ENCODE assay signal across 1 cellular context in the genomic region with DNA sequence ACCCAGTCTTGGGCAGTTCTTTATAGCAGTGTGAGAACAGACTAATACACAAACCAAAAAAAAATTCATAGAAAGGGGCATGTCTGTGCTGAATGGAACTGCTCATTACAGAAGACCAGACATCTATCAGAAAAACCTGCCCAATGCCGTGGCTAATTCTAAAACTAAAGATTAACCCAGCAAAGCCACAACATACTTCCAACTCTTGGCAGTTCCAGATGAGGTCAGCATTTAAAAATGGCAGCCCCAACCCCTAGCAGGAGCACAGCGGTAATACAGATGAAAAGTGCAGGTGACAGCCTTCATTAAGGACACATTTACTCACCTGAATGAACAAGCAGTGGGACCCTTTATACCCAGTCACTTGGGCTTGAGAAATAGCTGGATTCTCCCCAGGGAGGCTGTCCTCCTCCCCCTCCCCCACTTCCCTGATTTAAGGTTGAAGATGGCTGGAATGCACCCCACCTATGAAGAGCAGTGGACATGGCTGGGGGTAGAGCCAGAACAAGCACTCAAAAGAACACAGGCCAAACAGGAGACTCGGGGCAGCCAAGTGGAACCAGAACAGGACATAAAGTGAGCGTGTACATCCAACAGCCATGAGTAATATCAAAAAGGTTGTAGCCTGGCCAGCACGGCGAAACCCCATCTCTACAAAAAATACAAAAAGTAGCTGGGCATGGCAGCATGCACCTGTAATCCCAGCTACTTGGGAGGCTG. TPM values are rescaled to one million over a fixed set of nuclear protein-coding genes. Genes with fewer than 3 reads are reported as not detected.
"Had no signal": no experiment of that assay in that cellular context is flagged by ENCODE, and none has a peak within 500 bp of the region (broad histone marks: within the 10 kb centered on the region; RNA-seq: fewer than 3 reads in every experiment).

No MANE protein-coding gene starts in this region.

RNA-seq across cellular contexts. Expression of a gene that starts 13.6 kb away (rescaled TPM):
- total RNA-seq: HT-29 had no signal
